Comparison of ENCODE assay signal across 22 cellular contexts in the genomic region with DNA sequence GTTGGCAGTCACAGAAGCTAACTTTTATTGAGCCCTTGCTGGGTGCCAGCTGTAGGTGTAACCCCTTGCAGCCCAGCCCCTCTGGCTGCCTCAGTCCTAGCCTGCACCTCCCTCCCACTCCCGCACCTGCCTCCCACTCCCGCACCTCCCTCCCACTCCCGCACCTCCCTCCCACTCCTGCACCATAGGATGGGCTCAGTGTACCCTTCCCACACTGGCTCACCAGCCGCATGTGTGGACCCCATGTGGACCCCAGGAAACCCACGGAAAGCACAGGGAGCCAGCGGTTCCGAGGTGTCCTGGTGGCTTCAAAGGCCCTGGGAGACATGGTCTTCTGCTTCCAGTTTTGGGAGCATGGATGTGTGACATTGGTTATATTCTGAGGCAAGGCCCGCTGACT.
"Had no signal": no experiment of that assay in that cellular context is flagged by ENCODE, and none has a peak within 500 bp of the region (broad histone marks: within the 10 kb centered on the region; RNA-seq: fewer than 3 reads in every experiment).

No MANE protein-coding gene starts in this region.

- H3K36me3 ChIP-seq: esophagus squamous epithelium, gastrocnemius medialis, left lung, lower lobe of right lung had no signal

- H3K27ac ChIP-seq: coronary artery, dorsolateral prefrontal cortex, epithelial cell of prostate, esophagus squamous epithelium, gastrocnemius medialis, heart right ventricle, left lung, lower lobe of right lung had no signal

- H3K27me3 ChIP-seq: esophagus squamous epithelium, gastrocnemius medialis, heart right ventricle, left lung had no signal

- H3K4me3 ChIP-seq: coronary artery, dorsolateral prefrontal cortex, esophagus squamous epithelium, gastrocnemius medialis, heart right ventricle, left lung, lower lobe of right lung, mucosa of descending colon had no signal

- H3K4me1 ChIP-seq: esophagus squamous epithelium, heart right ventricle, left lung, lower lobe of right lung had no signal

- DNase-seq: dermis blood vessel endothelial cell; dorsolateral prefrontal cortex; effector CD8-positive, alpha-beta T cell; effector memory CD8-positive, alpha-beta T cell; endodermal cell; erythroblast; esophagus squamous epithelium; foreskin fibroblast; foreskin melanocyte; gastrocnemius medialis; glutamatergic neuron; heart right ventricle; hippocampal formation; left cardiac atrium; left ventricle myocardium superior; lower lobe of right lung; mesenchymal stem cell; mucosa of descending colon had no signal

- ATAC-seq: effector memory CD8-positive, alpha-beta T cell; esophagus mucosa; gastrocnemius medialis; heart right ventricle; left cardiac atrium; left lung; left ventricle myocardium superior; lower lobe of right lung; mucosa of descending colon had no signal

- H3K9me3 ChIP-seq: esophagus squamous epithelium, gastrocnemius medialis, heart right ventricle, left lung, lower lobe of right lung, mucosa of descending colon had no signal
